1 cellular context compared by ENCODE assay signal in the genomic region with DNA sequence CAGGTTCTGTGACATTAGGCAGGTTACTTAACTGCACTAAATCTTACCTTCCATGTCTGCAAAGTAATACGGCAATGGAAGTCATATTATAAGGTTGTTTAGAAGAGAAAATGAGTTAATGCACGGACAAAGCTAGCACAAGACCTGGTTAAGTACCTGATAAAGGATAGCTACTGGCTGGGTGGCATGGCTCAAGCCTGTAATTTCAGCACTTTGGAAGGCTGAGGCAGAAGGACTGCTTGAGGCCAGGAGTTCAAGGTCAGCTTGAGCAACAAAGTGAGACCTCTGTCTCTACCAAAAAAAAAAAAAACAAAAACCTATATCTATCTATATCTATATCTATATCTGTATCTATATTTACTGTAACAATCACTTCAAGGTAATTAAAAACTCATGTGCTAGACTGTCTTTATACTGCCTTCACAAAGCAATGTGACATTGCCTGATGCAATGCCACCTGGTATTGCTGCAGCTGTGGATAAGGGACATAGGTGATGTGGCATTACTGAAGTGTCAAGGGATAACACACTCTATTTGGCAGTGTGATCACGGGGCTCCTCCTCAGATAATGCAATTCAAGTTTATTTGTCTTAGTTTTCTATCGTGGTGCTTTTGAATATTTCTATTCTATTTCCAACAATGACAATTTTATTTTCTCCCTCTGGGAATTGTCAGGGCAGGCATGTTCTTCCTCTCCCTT.
TF ChIP-seq lines count a peak whose summit lies in the region.

No MANE protein-coding gene starts in this region.

TF ChIP-seq in GM23338, 12 proteins besides CTCF, POLR2A, EP300 and RAD21 (continued from another document):
- no peak for TF ChIP-seq STAT1 (IDR thresholded peaks at IDR 0.05; ENCODE audit: unreplicated experiment)
- TF ChIP-seq, protein P1, sequence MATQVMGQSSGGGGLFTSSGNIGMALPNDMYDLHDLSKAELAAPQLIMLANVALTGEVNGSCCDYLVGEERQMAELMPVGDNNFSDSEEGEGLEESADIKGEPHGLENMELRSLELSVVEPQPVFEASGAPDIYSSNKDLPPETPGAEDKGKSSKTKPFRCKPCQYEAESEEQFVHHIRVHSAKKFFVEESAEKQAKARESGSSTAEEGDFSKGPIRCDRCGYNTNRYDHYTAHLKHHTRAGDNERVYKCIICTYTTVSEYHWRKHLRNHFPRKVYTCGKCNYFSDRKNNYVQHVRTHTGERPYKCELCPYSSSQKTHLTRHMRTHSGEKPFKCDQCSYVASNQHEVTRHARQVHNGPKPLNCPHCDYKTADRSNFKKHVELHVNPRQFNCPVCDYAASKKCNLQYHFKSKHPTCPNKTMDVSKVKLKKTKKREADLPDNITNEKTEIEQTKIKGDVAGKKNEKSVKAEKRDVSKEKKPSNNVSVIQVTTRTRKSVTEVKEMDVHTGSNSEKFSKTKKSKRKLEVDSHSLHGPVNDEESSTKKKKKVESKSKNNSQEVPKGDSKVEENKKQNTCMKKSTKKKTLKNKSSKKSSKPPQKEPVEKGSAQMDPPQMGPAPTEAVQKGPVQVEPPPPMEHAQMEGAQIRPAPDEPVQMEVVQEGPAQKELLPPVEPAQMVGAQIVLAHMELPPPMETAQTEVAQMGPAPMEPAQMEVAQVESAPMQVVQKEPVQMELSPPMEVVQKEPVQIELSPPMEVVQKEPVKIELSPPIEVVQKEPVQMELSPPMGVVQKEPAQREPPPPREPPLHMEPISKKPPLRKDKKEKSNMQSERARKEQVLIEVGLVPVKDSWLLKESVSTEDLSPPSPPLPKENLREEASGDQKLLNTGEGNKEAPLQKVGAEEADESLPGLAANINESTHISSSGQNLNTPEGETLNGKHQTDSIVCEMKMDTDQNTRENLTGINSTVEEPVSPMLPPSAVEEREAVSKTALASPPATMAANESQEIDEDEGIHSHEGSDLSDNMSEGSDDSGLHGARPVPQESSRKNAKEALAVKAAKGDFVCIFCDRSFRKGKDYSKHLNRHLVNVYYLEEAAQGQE (IDR thresholded peaks at IDR 0.05; ENCODE audit: unreplicated experiment) = no peak
- TF ChIP-seq POLR2AphosphoS5 (IDR thresholded peaks at IDR 0.05; ENCODE audit: low read depth) = no peak
- no peak for TF ChIP-seq ETS1 (IDR thresholded peaks at IDR 0.05)
- TF ChIP-seq EZH2phosphoT487 (IDR thresholded peaks at IDR 0.05; ENCODE audit: unreplicated experiment) = no peak
- TF ChIP-seq ZNF114 (CRISPR knock-in tag; IDR thresholded peaks at IDR 0.05) = no peak
- no peak for TF ChIP-seq ZNF331 (CRISPR knock-in tag; IDR thresholded peaks at IDR 0.05; ENCODE audit: low read depth)
- no peak for TF ChIP-seq EZH2 (IDR thresholded peaks at IDR 0.05; ENCODE audit: low read depth, unreplicated experiment)
- TF ChIP-seq CREB1 (CRISPR knock-in tag; IDR thresholded peaks at IDR 0.05; ENCODE audit: low read depth) = no peak
- TF ChIP-seq JUNB (IDR thresholded peaks at IDR 0.05; ENCODE audit: unreplicated experiment) = no peak
